12 cellular contexts compared by ENCODE assay signal in the genomic region with DNA sequence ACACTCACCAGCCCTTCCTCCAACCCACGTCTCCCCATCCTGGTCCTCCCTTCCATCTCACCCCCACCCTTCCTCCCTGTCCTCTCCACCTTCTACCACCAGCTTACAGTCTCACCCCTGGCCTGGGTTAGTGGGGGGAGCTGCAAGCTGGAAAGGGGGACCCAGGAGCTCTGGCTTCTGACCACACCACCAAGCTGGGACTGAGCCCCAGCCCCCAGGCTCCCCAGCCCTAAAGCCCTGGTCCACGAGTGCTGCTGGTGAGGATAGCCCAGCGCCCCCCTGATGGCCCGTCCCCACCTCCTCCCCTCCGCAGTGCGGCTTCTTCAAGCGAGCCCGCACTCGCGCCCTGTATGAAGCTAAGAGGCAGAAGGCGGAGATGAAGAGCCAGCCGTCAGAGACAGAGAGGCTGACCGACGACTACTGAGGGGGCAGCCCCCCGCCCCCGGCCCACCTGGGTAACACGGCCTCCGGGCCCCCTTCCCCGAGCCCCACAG. TPM values are rescaled to one million over a fixed set of nuclear protein-coding genes. Genes with fewer than 3 reads are reported as not detected.
A peak's percentile ranks its signal among the peaks of the same experiment; 100 is the strongest.
DNase-seq lines count a peak whose midpoint lies in the region; ATAC-seq and TF ChIP-seq lines count a peak whose summit lies in the region.
"Had no signal": no experiment of that assay in that cellular context is flagged by ENCODE, and none has a peak within 500 bp of the region (broad histone marks: within the 10 kb centered on the region; RNA-seq: fewer than 3 reads in every experiment).

No MANE protein-coding gene starts in this region.

- H4K20me1 ChIP-seq in osteoblast (ENCODE audit: insufficient read depth, low read length): peaks cover 4% of the 10 kb centered on the region

- peaks cover 66% of the 10 kb centered on the region for H3K36me3 ChIP-seq in osteoblast (ENCODE audit: insufficient read depth, low read length)

- no peak overlapping the region for H3K27ac Mint-ChIP-seq in stimulated activated naive CD8-positive, alpha-beta T cell treated with anti-CD3 and anti-CD28 coated beads, Interleukin-15, amount 100 ng/mL, for 72 hours

- no peaks in the 10 kb centered on the region for H3K4me1 ChIP-seq in osteoblast (ENCODE audit: insufficient read depth, low read length)
- H3K4me1 ChIP-seq: A549, Caco-2 had no signal

- no peaks in the 10 kb centered on the region for H3K27me3 Mint-ChIP-seq in stimulated activated naive CD8-positive, alpha-beta T cell treated with anti-CD3 and anti-CD28 coated beads, Interleukin-15, amount 100 ng/mL, for 72 hours

- H3K79me2 ChIP-seq in osteoblast (ENCODE audit: insufficient read depth, low read length): no peaks in the 10 kb centered on the region

- no peak overlapping the region for H3K27ac ChIP-seq in osteoblast (ENCODE audit: low read depth, low read length)
- H3K27ac ChIP-seq: PC-9 had no signal

- no peaks in the 10 kb centered on the region for H3K4me1 Mint-ChIP-seq in stimulated activated naive CD8-positive, alpha-beta T cell treated with anti-CD3 and anti-CD28 coated beads, Interleukin-15, amount 100 ng/mL, for 72 hours

- H3K4me3 ChIP-seq in osteoblast (ENCODE audit: insufficient read depth, low read length): no peak overlapping the region
- H3K4me3 ChIP-seq: A549, PC-9 had no signal

- no peak for TF ChIP-seq CTCF in osteoblast (IDR thresholded peaks at IDR 0.05; ENCODE audit: extremely low read depth, low read depth, low read length)

- H3K4me3 Mint-ChIP-seq in stimulated activated naive CD8-positive, alpha-beta T cell treated with anti-CD3 and anti-CD28 coated beads, Interleukin-15, amount 100 ng/mL, for 72 hours: no peak overlapping the region

- H2AFZ ChIP-seq in osteoblast (ENCODE audit: low read length): no peak overlapping the region
- H2AFZ ChIP-seq: PC-9 had no signal

- H3K4me2 ChIP-seq in osteoblast (ENCODE audit: insufficient read depth, low read length): no peak overlapping the region
- H3K4me2 ChIP-seq: A549, PC-9 had no signal

- intact Hi-C loops in left cardiac atrium (cut with DNase I): loop anchor here in 1 of 2 donors (1.0 kb wide), 1 partner anchor 62 kb away; no protein-coding TSS in a partner anchor

- H3K27me3 ChIP-seq in osteoblast (ENCODE audit: insufficient read depth, low read length): no peaks in the 10 kb centered on the region

- H3K9me3 Mint-ChIP-seq in stimulated activated naive CD8-positive, alpha-beta T cell treated with anti-CD3 and anti-CD28 coated beads, Interleukin-15, amount 100 ng/mL, for 72 hours: no peaks in the 10 kb centered on the region

- ATAC-seq in stimulated activated naive CD8-positive, alpha-beta T cell treated with anti-CD3 and anti-CD28 coated beads, Interleukin-15, amount 100 ng/mL, for 72 hours: peak; percentile 16
- no peak for ATAC-seq in stimulated activated naive CD8-positive, alpha-beta T cell treated with anti-CD3 and anti-CD28 coated beads, Interleukin-15, Interleukin-2, amounts not matched to agents 100 U/mL and 50 U/mL, for 24 hours
- ATAC-seq in left cardiac atrium (peak; percentile 9 to 10), GM18517 (IDR thresholded peaks at IDR 0.05; ENCODE audit: unreplicated experiment) (no peak)

- no peak for DNase-seq in stimulated activated naive CD8-positive, alpha-beta T cell treated with anti-CD3 and anti-CD28 coated beads, Interleukin-15, amount 100 ng/mL, for 72 hours
- no peak for DNase-seq in stimulated activated naive CD8-positive, alpha-beta T cell treated with anti-CD3 and anti-CD28 coated beads, Interleukin-15, Interleukin-2, amounts not matched to agents 100 U/mL and 50 U/mL, for 24 hours
- DNase-seq in left cardiac atrium (no peak), osteoblast (ENCODE audit: insufficient read length, low spot score, missing footprints) (peak; percentile 34), HuH-7 (ENCODE audit: low spot score) (no peak), NCI-H82 (lab: John Stamatoyannopoulos, UW) (no peak), H4 (ENCODE audit: low spot score) (no peak)
- DNase-seq: NCI-H1048 had no signal

- H3K9me3 ChIP-seq in osteoblast (ENCODE audit: low read depth, low read length): no peaks in the 10 kb centered on the region
- H3K9me3 ChIP-seq: A549, Caco-2 had no signal

RNA-seq across cellular contexts. Expression of a gene that starts 7.2 kb away (rescaled TPM):
- total RNA-seq in left cardiac atrium (100 to 1,000 TPM; 156 to 203 TPM), osteoblast (43.4 and 54.8 TPM in 2 replicates)
- 37.6 and 41.2 TPM in 2 replicates for total RNA-seq in H4 (2014; rRNA removed; shearing (Covaris generic))

RNA-seq across cellular contexts. Expression of a gene that starts 32.0 kb away (rescaled TPM):
- total RNA-seq in left cardiac atrium (10 to 100 TPM; 26.5 to 35.9 TPM), osteoblast (73.4 and 81.4 TPM in 2 replicates)
- 106 and 129 TPM in 2 replicates for total RNA-seq in H4 (2014; rRNA removed; shearing (Covaris generic))

RNA-seq across cellular contexts. Expression of a gene that starts 42.0 kb away (rescaled TPM):
- 1 to 10 TPM; 1.6 to 2.1 TPM for total RNA-seq in left cardiac atrium
- 2.5 and 2.7 TPM in 2 replicates for total RNA-seq in osteoblast
- 0.70 and 1.2 TPM in 2 replicates for total RNA-seq in H4 (2014; rRNA removed; shearing (Covaris generic))

Comparison
In these comparisons a context has a peak if more than half of its experiments do, and no peak if none do; other contexts are left out.
1. ATAC-seq: peak in stimulated activated naive CD8-positive, alpha-beta T cell treated with anti-CD3 and anti-CD28 coated beads, Interleukin-15, amount 100 ng/mL, for 72 hours (single experiment) and left cardiac atrium (2 of 2); none in stimulated activated naive CD8-positive, alpha-beta T cell treated with anti-CD3 and anti-CD28 coated beads, Interleukin-15, Interleukin-2, amounts not matched to agents 100 U/mL and 50 U/mL, for 24 hours (single experiment) and GM18517 (single experiment).